ENCODE assay signal across 17 cellular contexts in the genomic region with DNA sequence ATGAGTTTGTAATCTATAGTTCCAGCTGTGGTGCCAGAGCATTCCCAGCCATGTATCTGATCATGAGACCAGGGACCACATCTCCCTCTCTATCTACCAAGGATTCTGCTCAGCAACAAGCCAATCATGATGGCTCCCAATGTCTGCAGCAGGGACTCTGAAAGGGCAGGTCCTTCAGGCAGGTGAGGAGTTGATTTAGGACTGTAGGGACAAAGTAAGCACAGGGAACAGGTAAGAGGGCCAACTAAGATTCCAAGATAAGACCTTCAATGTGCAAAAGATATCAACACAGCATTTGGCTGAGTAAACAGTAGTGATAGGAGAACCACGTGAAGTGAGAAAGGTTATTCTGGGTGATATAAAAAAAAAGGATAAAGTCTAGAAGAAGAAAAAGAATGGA. TPM values are rescaled to one million over a fixed set of nuclear protein-coding genes. Genes with fewer than 3 reads are reported as not detected.
A peak's percentile ranks its signal among the peaks of the same experiment; 100 is the strongest.
DNase-seq lines count a peak whose midpoint lies in the region; ATAC-seq and TF ChIP-seq lines count a peak whose summit lies in the region.
"Had no signal": no experiment of that assay in that cellular context is flagged by ENCODE, and none has a peak within 500 bp of the region (broad histone marks: within the 10 kb centered on the region; RNA-seq: fewer than 3 reads in every experiment).

No MANE protein-coding gene starts in this region.

- H3K4me1 Mint-ChIP-seq in CD4-positive, alpha-beta T cell (ENCODE audit: low read depth), result peaks cover 17% of the 10 kb centered on the region
- H3K4me1 Mint-ChIP-seq in naive thymus-derived CD4-positive, alpha-beta T cell, result peaks cover 7 to 43% (median 21%) of the 10 kb centered on the region in 7 donors
- H3K4me1 Mint-ChIP-seq: H9 had no signal

- BruUV-seq in IMR-90 (replicated peaks; lab: Mats Ljungman, UMichigan), result no TSS peak

- H3K18ac ChIP-seq in IMR-90 (ENCODE audit: low read depth, low read length), result no peak overlapping the region

- in situ Hi-C loops in IMR-90 (cut with MboI; ENCODE audit: low sequenced_read_pairs), result no loop called here

- no peaks in the 10 kb centered on the region for H3K27me3 Mint-ChIP-seq in CD4-positive, alpha-beta T cell
- no peaks in the 10 kb centered on the region for H3K27me3 Mint-ChIP-seq in naive thymus-derived CD4-positive, alpha-beta T cell

- 0 out of 2 replicates have a peak overlapping the region, but pooled peaks have one; percentile 0 for H2BK120ac ChIP-seq in IMR-90 (ENCODE audit: low read depth, low read length)

- no peak overlapping the region for H2BK20ac ChIP-seq in IMR-90 (ENCODE audit: low read depth, low read length)

- no peaks in the 10 kb centered on the region for H3K9me3 ChIP-seq in CD4-positive, alpha-beta T cell (ENCODE audit: control insufficient read depth, low read length)
- H3K9me3 ChIP-seq in IMR-90 (ENCODE audit: control insufficient read depth, insufficient read depth, low read length) (no peaks in the 10 kb centered on the region), body of pancreas (no peaks in the 10 kb centered on the region)
- H3K9me3 ChIP-seq in naive thymus-derived CD4-positive, alpha-beta T cell (ENCODE audit: control insufficient read depth in 2 of 3, low read length in 3 of 3), result no peaks in the 10 kb centered on the region

- no peak for ATAC-seq in CD4-positive, alpha-beta T cell (ENCODE audit: poor library complexity)
- no peak for ATAC-seq in IMR-90 (ENCODE audit: low read depth)
- peak; percentile 40 for ATAC-seq in body of pancreas
- ATAC-seq in naive thymus-derived CD4-positive, alpha-beta T cell, result no peak
- no peak for ATAC-seq in HG02870 (IDR thresholded peaks at IDR 0.05; ENCODE audit: unreplicated experiment)

- 0 out of 2 replicates have a peak, but pooled peaks cover 4% of the 10 kb centered on the region for H4K20me1 ChIP-seq in IMR-90 (ENCODE audit: insufficient read depth, low read length)

- no peak overlapping the region for H3K14ac ChIP-seq in IMR-90 (replicated peaks; ENCODE audit: low read depth, low read length)

- H3K36me3 ChIP-seq in IMR-90 (ENCODE audit: control insufficient read depth, insufficient read depth, low read length), result peaks cover 25% of the 10 kb centered on the region
- peaks cover 0 to 21% of the 10 kb centered on the region in 2 donors for H3K36me3 ChIP-seq in body of pancreas (replicated peaks in 1 of 2; ENCODE audit: insufficient read depth in 1 of 2, low read depth in 2 of 2)
- H3K36me3 ChIP-seq in naive thymus-derived CD4-positive, alpha-beta T cell (ENCODE audit: control insufficient read depth in 2 of 3, insufficient read depth in 3 of 3, low read length in 3 of 3), result peaks cover 3 to 50% (median 18%) of the 10 kb centered on the region in 3 experiments

- H3K4me3 ChIP-seq in IMR-90 (ENCODE audit: insufficient read depth, low read depth, low read length) (no peak overlapping the region), body of pancreas (no peak overlapping the region)
- H3K4me3 ChIP-seq in naive thymus-derived CD4-positive, alpha-beta T cell (ENCODE audit: low read length), result no peak overlapping the region

- H3K4me2 ChIP-seq in IMR-90 (ENCODE audit: low read depth, low read length), result no peak overlapping the region

- H2AK5ac ChIP-seq in IMR-90 (ENCODE audit: low read depth, low read length), result no peak overlapping the region

- no peak overlapping the region for H4K91ac ChIP-seq in IMR-90 (ENCODE audit: insufficient read depth, low read depth, low read length)

- H3K27ac ChIP-seq in CD4-positive, alpha-beta T cell (ENCODE audit: low read depth, low read length), result no peak overlapping the region
- no peak overlapping the region for H3K27ac ChIP-seq in IMR-90 (ENCODE audit: insufficient read depth, low read length)
- no peak overlapping the region for H3K27ac ChIP-seq in body of pancreas
- H3K27ac ChIP-seq in naive thymus-derived CD4-positive, alpha-beta T cell (ENCODE audit: low read depth, low read length), result no peak overlapping the region
- H3K27ac ChIP-seq: HL-60 had no signal

- H4K8ac ChIP-seq in IMR-90 (ENCODE audit: low read depth in 2 of 2, low read length in 2 of 2), result no peak overlapping the region

- H3K9me3 Mint-ChIP-seq in CD4-positive, alpha-beta T cell, result no peaks in the 10 kb centered on the region
- no peaks in the 10 kb centered on the region for H3K9me3 Mint-ChIP-seq in naive thymus-derived CD4-positive, alpha-beta T cell
- H3K9me3 Mint-ChIP-seq: H9 had no signal

- H3K79me1 ChIP-seq in IMR-90 (ENCODE audit: low read depth in 1 of 2, low read length in 2 of 2), result peaks cover 6 to 24% of the 10 kb centered on the region in 2 experiments

- intact Hi-C loops in CD4-positive, alpha-beta T cell (cut with DNase I, micrococcal nuclease), result no loop called here
- intact Hi-C loops in IMR-90 (cut with micrococcal nuclease), result no loop called here
- intact Hi-C loops in body of pancreas (cut with DNase I), result no loop called here
- intact Hi-C loops in naive thymus-derived CD4-positive, alpha-beta T cell (cut with micrococcal nuclease), result no loop called here

- no peak overlapping the region for H2BK15ac ChIP-seq in IMR-90 (ENCODE audit: low read depth, low read length)

- no peak for TF ChIP-seq RAD21 in IMR-90 (IDR thresholded peaks at IDR 0.05; ENCODE audit: low read length)

- peaks cover 2% of the 10 kb centered on the region for H3K4me1 ChIP-seq in IMR-90 (ENCODE audit: control insufficient read depth, insufficient read depth, low read length)
- peaks cover 26% of the 10 kb centered on the region for H3K4me1 ChIP-seq in body of pancreas
- H3K4me1 ChIP-seq in naive thymus-derived CD4-positive, alpha-beta T cell (ENCODE audit: control insufficient read depth in 2 of 2, insufficient read depth in 2 of 2, low read length in 2 of 2), result no peaks in the 10 kb centered on the region

- H3K9me1 ChIP-seq in IMR-90 (ENCODE audit: insufficient read depth, low read length), result peaks cover 10% of the 10 kb centered on the region

- no peak overlapping the region for H3K23ac ChIP-seq in IMR-90 (ENCODE audit: low read depth, low read length)

- no peak for TF ChIP-seq POLR2A in IMR-90 (IDR thresholded peaks at IDR 0.05; ENCODE audit: low read depth, low read length)
- TF ChIP-seq POLR2A in body of pancreas (IDR thresholded peaks at IDR 0.05), result no peak

- dilution Hi-C loops in IMR-90 (cut with HindIII; ENCODE audit: low sequenced_read_pairs, unreplicated experiment), result no loop called here

- no peak overlapping the region for H2BK5ac ChIP-seq in IMR-90 (ENCODE audit: low read depth, low read length, poor library complexity, severe bottlenecking)

- no peak overlapping the region for H3K4ac ChIP-seq in IMR-90 (ENCODE audit: low read depth, low read length)

- CTCF ChIA-PET in CD4-positive, alpha-beta T cell (lab: Charles Lee), result no interaction called here
- CTCF ChIA-PET in IMR-90 (lab: Yijun Ruan, JAX), result no interaction called here
- CTCF ChIA-PET in naive thymus-derived CD4-positive, alpha-beta T cell (lab: Charles Lee), result interaction anchor here (1.0 to 1.5 kb wide), 2 partner anchors 8 to 10 kb away, joined by 5 to 6 read pairs; partner anchors contain the start of gene XPA

- DNase-seq in CD4-positive, alpha-beta T cell, result no peak
- DNase-seq in IMR-90, result no peak
- no peak for DNase-seq in body of pancreas
- DNase-seq in naive thymus-derived CD4-positive, alpha-beta T cell, result no peak
- no peak for DNase-seq in DMS114 treated with DMSO at 0.1 percent for 48 hours (lab: John Stamatoyannopoulos, UW; ENCODE audit: unreplicated experiment)
- DNase-seq in NCI-H2171 treated with DMSO at 0.1 percent for 48 hours (lab: John Stamatoyannopoulos, UW), result no peak
- DNase-seq: C1 segment of cervical spinal cord, DMS153, H9, NCI-H1105 treated with DMSO at 0.1 percent for 48 hours, NCI-H1694 treated with DMSO at 0.1 percent for 48 hours, NCI-H2107, NCI-H345, NCI-H69, SIG-M5 had no signal

- no peak overlapping the region for H3K4me3 Mint-ChIP-seq in CD4-positive, alpha-beta T cell
- H3K4me3 Mint-ChIP-seq in naive thymus-derived CD4-positive, alpha-beta T cell, result peak overlapping the region in 1 of 10 donors; percentile 11
- H3K4me3 Mint-ChIP-seq: H9 had no signal

- H2AFZ ChIP-seq in IMR-90 (replicated peaks; ENCODE audit: low read length, poor library complexity), result no peak overlapping the region

- H3K27ac Mint-ChIP-seq in CD4-positive, alpha-beta T cell, result peak overlapping the region; percentile 49
- H3K27ac Mint-ChIP-seq in naive thymus-derived CD4-positive, alpha-beta T cell, result peak overlapping the region in 7 of 9 donors; percentile 6 to 68 (median 49)
- H3K27ac Mint-ChIP-seq: H9 had no signal

- no peak overlapping the region for H4K5ac ChIP-seq in IMR-90 (ENCODE audit: low read depth, low read length)

- no peaks in the 10 kb centered on the region for H3K27me3 ChIP-seq in CD4-positive, alpha-beta T cell (ENCODE audit: control insufficient read depth, insufficient read depth, low read length)
- H3K27me3 ChIP-seq in IMR-90 (ENCODE audit: control insufficient read depth, insufficient read depth, low read length) (no peaks in the 10 kb centered on the region), body of pancreas (no peaks in the 10 kb centered on the region)
- H3K27me3 ChIP-seq in naive thymus-derived CD4-positive, alpha-beta T cell (ENCODE audit: control insufficient read depth in 2 of 2, insufficient read depth in 2 of 2, low read length in 2 of 2), result no peaks in the 10 kb centered on the region

- no peak overlapping the region for H3K9ac ChIP-seq in IMR-90 (ENCODE audit: low read depth, low read length)

- no peak for TF ChIP-seq CTCF in CD4-positive, alpha-beta T cell (IDR thresholded peaks at IDR 0.05)
- TF ChIP-seq CTCF in IMR-90 (conservative IDR thresholded peaks at IDR 0.05; ENCODE audit: low read depth, low read length) (no peak), body of pancreas (IDR thresholded peaks at IDR 0.05) (no peak)

- no CpG with 5 or more reads among the region's 1 CpG for WGBS in IMR-90 (ENCODE audit: extremely low coverage in 2 of 2, insufficient read length in 1 of 2), 2 experiments
- 8 to 13% methylated on average over 1 of the region's 1 CpG for WGBS in body of pancreas, 2 donors

- H2AK9ac ChIP-seq in IMR-90 (replicated peaks; ENCODE audit: low read depth, low read length, poor library complexity), result no peak overlapping the region

- POLR2A ChIA-PET in CD4-positive, alpha-beta T cell (lab: Charles Lee), result interaction anchor here (2.2 kb wide), 1 partner anchor 8 kb away, joined by 14 read pairs; the partner anchor contains the start of gene XPA
- POLR2A ChIA-PET in IMR-90 (lab: Charles Lee; ENCODE audit: unreplicated experiment), result no interaction called here
- POLR2A ChIA-PET in naive thymus-derived CD4-positive, alpha-beta T cell (lab: Charles Lee), result interaction anchor here (0.9 to 3.6 kb wide), 2 partner anchors 10 kb away, joined by 3 to 16 read pairs; partner anchors contain the start of gene XPA

- H3K56ac ChIP-seq in IMR-90 (ENCODE audit: extremely low read depth, insufficient read depth, low read length), result no peak overlapping the region

- peaks cover 92% of the 10 kb centered on the region for H3K36me3 Mint-ChIP-seq in CD4-positive, alpha-beta T cell (ENCODE audit: low read depth)
- peaks cover 17 to 43% (median 27%) of the 10 kb centered on the region in 5 donors for H3K36me3 Mint-ChIP-seq in naive thymus-derived CD4-positive, alpha-beta T cell

RNA-seq across cellular contexts. Expression of gene XPA, which starts 8.5 kb away (rescaled TPM):
- 10 to 100 TPM; 20.2 to 23.3 TPM for total RNA-seq in CD4-positive, alpha-beta T cell
- total RNA-seq in IMR-90 (2012; rRNA removed) (1.4 and 4.4 TPM in 2 replicates), body of pancreas (10 to 100 TPM in 1 of 2 donors, 1 to 10 TPM in 1; 9.6 to 15.8 TPM)
- 1.9 and 2.2 TPM in 2 replicates for polyA plus RNA-seq in IMR-90 (2012; rRNA removed)
- polyA plus RNA-seq in IMR-90 (2012; cell fraction: cytosol; rRNA removed), result 1.2 and 1.5 TPM in 2 replicates
- polyA plus RNA-seq in IMR-90 (2012; cell fraction: nucleus; rRNA removed; ENCODE audit: low replicate concordance), result 0.65 and 1.9 TPM in 2 replicates
- total RNA-seq in naive thymus-derived CD4-positive, alpha-beta T cell, result 10 to 100 TPM; 16.7 to 30.3 (median 23.2) TPM
- polyA plus RNA-seq in naive thymus-derived CD4-positive, alpha-beta T cell, result 10 to 100 TPM; 32.4 to 38.9 TPM

RNA-seq across cellular contexts. Expression of gene NCBP1, which starts 55.0 kb away (rescaled TPM):
- 10 to 100 TPM; 50.7 to 53.5 TPM for total RNA-seq in CD4-positive, alpha-beta T cell
- 46.4 and 58.3 TPM in 2 replicates for total RNA-seq in IMR-90 (2012; rRNA removed)
- polyA plus RNA-seq in IMR-90 (2012; rRNA removed), result 14.3 and 17.8 TPM in 2 replicates
- polyA plus RNA-seq in IMR-90 (2012; cell fraction: cytosol; rRNA removed), result 4.1 and 4.8 TPM in 2 replicates
- 4.1 and 33.2 TPM in 2 replicates for polyA plus RNA-seq in IMR-90 (2012; cell fraction: nucleus; rRNA removed; ENCODE audit: low replicate concordance)
- total RNA-seq in body of pancreas, result 10 to 100 TPM; 11.4 to 14.5 TPM
- 10 to 100 TPM; 33.8 to 42.2 (median 40.6) TPM for total RNA-seq in naive thymus-derived CD4-positive, alpha-beta T cell
- 10 to 100 TPM; 15.9 to 19.7 TPM for polyA plus RNA-seq in naive thymus-derived CD4-positive, alpha-beta T cell

RNA-seq across cellular contexts. Expression of gene TSTD2, which starts 55.5 kb away (rescaled TPM):
- 10 to 100 TPM; 23.8 to 26.0 TPM for total RNA-seq in CD4-positive, alpha-beta T cell
- total RNA-seq in IMR-90 (2012; rRNA removed) (16.3 and 18.3 TPM in 2 replicates), body of pancreas (10 to 100 TPM; 10.9 to 16.6 TPM)
- polyA plus RNA-seq in IMR-90 (2012; rRNA removed), result 9.0 and 11.2 TPM in 2 replicates
- polyA plus RNA-seq in IMR-90 (2012; cell fraction: cytosol; rRNA removed), result 2.9 and 3.7 TPM in 2 replicates
- polyA plus RNA-seq in IMR-90 (2012; cell fraction: nucleus; rRNA removed; ENCODE audit: low replicate concordance), result 17.9 and 43.0 TPM in 2 replicates
- total RNA-seq in naive thymus-derived CD4-positive, alpha-beta T cell, result 10 to 100 TPM; 15.2 to 23.3 (median 18.6) TPM
- 10 to 100 TPM in 1 of 2 donors, 1 to 10 TPM in 1; 9.8 to 12.2 TPM for polyA plus RNA-seq in naive thymus-derived CD4-positive, alpha-beta T cell
